In genomic region chr18:79912409-79912991, GRCh38 we compare ENCODE assay signal across 12 cellular contexts. TPM values are rescaled to one million over a fixed set of nuclear protein-coding genes. Genes with fewer than 3 reads are reported as not detected.
A peak's percentile ranks its signal among the peaks of the same experiment; 100 is the strongest.
DNase-seq lines count a peak whose midpoint lies in the region; ATAC-seq, FAIRE-seq and TF ChIP-seq lines count a peak whose summit lies in the region.
"Had no signal": no experiment of that assay in that cellular context is flagged by ENCODE, and none has a peak within 500 bp of the region (broad histone marks: within the 10 kb centered on the region; RNA-seq: fewer than 3 reads in every experiment).

No MANE protein-coding gene starts in this region.

- peak overlapping the region; percentile 16 for H3K4me3 Mint-ChIP-seq in CD8-positive, alpha-beta T cell

- peaks cover 43% of the 10 kb centered on the region for H3K4me1 ChIP-seq in CD8-positive, alpha-beta T cell (ENCODE audit: insufficient read depth, low read length)
- peaks cover 0 to 12% (median 6%) of the 10 kb centered on the region in 4 experiments; a peak in 5 of 7 replicates for H3K4me1 ChIP-seq in H1 (replicated peaks in 1 of 4; ENCODE audit: control insufficient read depth in 3 of 4, insufficient read depth in 4 of 4, low read length in 3 of 4)
- no peaks in the 10 kb centered on the region for H3K4me1 ChIP-seq in upper lobe of right lung
- H3K4me1 ChIP-seq: Caco-2 had no signal

- H3K9me3 Mint-ChIP-seq in CD8-positive, alpha-beta T cell, result no peaks in the 10 kb centered on the region

- no peak for TF ChIP-seq CTCF in CD8-positive, alpha-beta T cell (IDR thresholded peaks at IDR 0.05)
- TF ChIP-seq CTCF in H1 (IDR thresholded peaks at IDR 0.05; ENCODE audit: control extremely low read depth in 1 of 3, insufficient read depth in 1 of 3, low read depth in 1 of 3, low read length in 3 of 3), result no peak
- no peak for TF ChIP-seq CTCF in upper lobe of right lung (IDR thresholded peaks at IDR 0.05)

- peak overlapping the region; percentile 44; the same call in 1 of the 2 replicates for H2BK12ac ChIP-seq in H1 (ENCODE audit: low read depth, low read length)

- no peaks in the 10 kb centered on the region for H3K9me3 ChIP-seq in CD8-positive, alpha-beta T cell (ENCODE audit: low read length)
- H3K9me3 ChIP-seq in H1 (ENCODE audit: insufficient read depth in 2 of 2, low read depth in 1 of 2, low read length in 1 of 2), result no peaks in the 10 kb centered on the region
- H3K9me3 ChIP-seq in upper lobe of right lung, result no peaks in the 10 kb centered on the region
- H3K9me3 ChIP-seq: Caco-2 had no signal

- H4K8ac ChIP-seq in H1 (ENCODE audit: extremely low read depth, insufficient read depth, low read length), result no peak overlapping the region

- TF ChIP-seq POLR2A in H1 (IDR thresholded peaks at IDR 0.05; ENCODE audit: control extremely low read depth in 1 of 2, low read depth in 2 of 2, low read length in 2 of 2), result no peak

- H3K18ac ChIP-seq in H1 (ENCODE audit: extremely low read depth, low read length), result no peak overlapping the region

- no peak overlapping the region for H2AFZ ChIP-seq in H1 (ENCODE audit: low read length)

- H3K27ac Mint-ChIP-seq in CD8-positive, alpha-beta T cell, result peak overlapping the region; percentile 96

- H3K4me3 ChIP-seq in CD8-positive, alpha-beta T cell (ENCODE audit: low read depth, low read length), result no peak overlapping the region
- H3K4me3 ChIP-seq in H1 (ENCODE audit: extremely low read depth in 1 of 4, insufficient read depth in 2 of 4, low read depth in 3 of 4, low read length in 4 of 4), result no peak overlapping the region
- no peak overlapping the region for H3K4me3 ChIP-seq in upper lobe of right lung

- no peak overlapping the region for H2BK20ac ChIP-seq in H1 (ENCODE audit: low read length)

- H4K5ac ChIP-seq in H1 (ENCODE audit: insufficient read length, low read depth, low read length), result no peak overlapping the region

- WGBS in H1 (ENCODE audit: extremely low coverage in 1 of 2, insufficient coverage in 1 of 2, insufficient read length in 1 of 2, insufficient replicate concordance in 2 of 2, low coverage in 1 of 2, low lambda C conversion rate in 2 of 2, missing lambda C conversion rate in 1 of 2), 2 experiments, result 90% methylated on average over 19 of the region's 20 CpGs; no CpG with 5 or more reads in 1 of the 2 experiments

- no peak overlapping the region for H2BK5ac ChIP-seq in H1 (ENCODE audit: low read depth, low read length)

- H2BK120ac ChIP-seq in H1 (replicated peaks; ENCODE audit: low read depth, low read length), result no peak overlapping the region

- peaks cover 10% of the 10 kb centered on the region; the same call in 1 of the 2 replicates for H3K23me2 ChIP-seq in H1 (ENCODE audit: low read depth, low read length)

- H4K20me1 ChIP-seq in H1 (replicated peaks in 1 of 2; ENCODE audit: control insufficient read depth in 1 of 2, insufficient read depth in 2 of 2, low read length in 2 of 2), result peaks cover 2 to 4% of the 10 kb centered on the region in 2 experiments

- no peaks in the 10 kb centered on the region for H3K79me2 ChIP-seq in H1 (ENCODE audit: control insufficient read depth in 1 of 2, insufficient read depth in 2 of 2, low read length in 2 of 2)

- peak overlapping the region; percentile 51 for H3K27ac ChIP-seq in CD8-positive, alpha-beta T cell (ENCODE audit: low read depth, low read length)
- H3K27ac ChIP-seq in H1 (ENCODE audit: low read depth, low read length) (no peak overlapping the region), upper lobe of right lung (no peak overlapping the region)
- H3K27ac ChIP-seq: HL-60, VCaP had no signal

- no peak for TF ChIP-seq EP300 in H1 (IDR thresholded peaks at IDR 0.05; ENCODE audit: borderline replicate concordance in 1 of 2, low read depth in 2 of 2, low read length in 2 of 2)

- H3K27me3 ChIP-seq in CD8-positive, alpha-beta T cell (ENCODE audit: insufficient read depth, low read length), result no peaks in the 10 kb centered on the region
- H3K27me3 ChIP-seq in H1 (replicated peaks in 1 of 4; ENCODE audit: control insufficient read depth in 3 of 4, extremely low read depth in 1 of 4, insufficient read depth in 3 of 4, low read length in 3 of 4) (no peaks in the 10 kb centered on the region), upper lobe of right lung (no peaks in the 10 kb centered on the region)

- no peak overlapping the region for H2BK15ac ChIP-seq in H1 (ENCODE audit: low read length)

- no peak overlapping the region for H3K4ac ChIP-seq in H1 (replicated peaks; ENCODE audit: insufficient read length, low read depth, low read length)

- H2AK5ac ChIP-seq in H1 (ENCODE audit: low read depth, low read length), result no peak overlapping the region

- no peak overlapping the region for H3K56ac ChIP-seq in H1 (replicated peaks; ENCODE audit: insufficient read length, low read depth, low read length)

- DNase-seq in CD8-positive, alpha-beta T cell, result peak in 6 of 7 experiments; percentile 46 to 82 (median 60)
- DNase-seq in activated CD8-positive, alpha-beta memory T cell treated with anti-CD3 and anti-CD28 coated beads for 24 hours, result peak; percentile 71
- DNase-seq in H1 (ENCODE audit: low read depth in 1 of 2, low spot score in 2 of 2), result no peak
- peak in 30 of 56 donors; percentile 19 to 85 (median 43) for DNase-seq in nucleus accumbens (lab: John Stamatoyannopoulos, UW)
- no peak for DNase-seq in NCI-H2227 (lab: John Stamatoyannopoulos, UW; ENCODE audit: unreplicated experiment)
- DNase-seq in upper lobe of right lung, result no peak
- DNase-seq: Caco-2, NCI-H526 had no signal

- intact Hi-C loops in CD8-positive, alpha-beta T cell (cut with DNase I, micrococcal nuclease), result loop anchor here (2.0 to 10.0 kb wide), 5 partner anchors 38 to 235 kb away; partner anchors contain the start of genes CTDP1 (in 1 of the 2), RBFA (in 1 of the 2) and SLC66A2 (in 1 of the 2)
- intact Hi-C loops in upper lobe of right lung (cut with DNase I), result no loop called here

- H3K4me1 Mint-ChIP-seq in CD8-positive, alpha-beta T cell (ENCODE audit: low read depth), result peaks cover 33% of the 10 kb centered on the region

- peaks cover 41% of the 10 kb centered on the region for H3K36me3 Mint-ChIP-seq in CD8-positive, alpha-beta T cell

- ATAC-seq in CD8-positive, alpha-beta T cell, result peak; percentile 74
- no peak for ATAC-seq in upper lobe of right lung
- no peak for ATAC-seq in HG03175 (IDR thresholded peaks at IDR 0.05; ENCODE audit: unreplicated experiment)
- ATAC-seq in HG02973 (IDR thresholded peaks at IDR 0.05; ENCODE audit: unreplicated experiment), result no peak

- 0 out of 2 replicates have a peak, but pooled peaks cover 6% of the 10 kb centered on the region for H3K79me1 ChIP-seq in H1 (ENCODE audit: low read depth, low read length)

- H3K9ac ChIP-seq in H1 (replicated peaks in 1 of 4; ENCODE audit: extremely low read depth in 1 of 4, low read depth in 3 of 4, low read length in 3 of 4), result no peak overlapping the region; a peak in 1 of 7 replicates

- POLR2A ChIA-PET in CD8-positive, alpha-beta T cell (lab: Charles Lee), result interaction anchor here (0.6 to 1.0 kb wide), 3 partner anchors 39 to 107 kb away, joined by 3 to 4 read pairs (median 3); partner anchors contain the start of gene SLC66A2
- POLR2A ChIA-PET in H1 (lab: Charles Lee; ENCODE audit: partially characterized antibody), result no interaction called here

- H3K4me2 ChIP-seq in H1 (ENCODE audit: insufficient read depth in 1 of 2, low read depth in 2 of 2, low read length in 2 of 2), result no peak overlapping the region; a peak in 1 of 4 replicates

- no peak for TF ChIP-seq RAD21 in H1 (IDR thresholded peaks at IDR 0.05 in 1 of 2, conservative IDR thresholded peaks at IDR 0.05 in 1 of 2; ENCODE audit: low read depth in 2 of 2, low read length in 2 of 2)

- H3K27me3 Mint-ChIP-seq in CD8-positive, alpha-beta T cell (ENCODE audit: low read depth), result no peaks in the 10 kb centered on the region

- no peak overlapping the region for H4K91ac ChIP-seq in H1 (replicated peaks; ENCODE audit: insufficient read length, low read length)

- H3K36me3 ChIP-seq in CD8-positive, alpha-beta T cell (ENCODE audit: insufficient read depth, low read length), result no peaks in the 10 kb centered on the region
- H3K36me3 ChIP-seq in H1 (ENCODE audit: control insufficient read depth in 2 of 4, insufficient read depth in 4 of 4, low read length in 3 of 4) (no peaks in the 10 kb centered on the region), upper lobe of right lung (peaks cover 5% of the 10 kb centered on the region)

- FAIRE-seq in H1 (lab: Jason Lieb, UNC), result no peak

- no peak overlapping the region for H3K14ac ChIP-seq in H1 (ENCODE audit: insufficient read length)

- no peak overlapping the region for H3K23ac ChIP-seq in H1 (ENCODE audit: insufficient read length)

- CTCF ChIA-PET in CD8-positive, alpha-beta T cell (lab: Charles Lee), result interaction anchor here (1.0 kb wide), 1 partner anchor 49 kb away, joined by 3 read pairs; no protein-coding TSS in a partner anchor
- CTCF ChIA-PET in H1 (lab: Charles Lee; ENCODE audit: partially characterized antibody), result interaction anchor here (0.8 to 2.1 kb wide), 6 partner anchors 8 to 269 kb away, joined by 3 to 6 read pairs (median 4); partner anchors contain the start of gene KCNG2

TF ChIP-seq in H1, 55 proteins besides CTCF, POLR2A, EP300 and RAD21:
- TF ChIP-seq EGR1 (IDR thresholded peaks at IDR 0.05; ENCODE audit: borderline replicate concordance, low read depth, low read length) (peak; percentile 84), SAP30 (IDR thresholded peaks at IDR 0.05; ENCODE audit: insufficient read depth, insufficient replicate concordance, low read length) (no peak)

RNA-seq across cellular contexts. Expression of gene SLC66A2, which starts 39.0 kb away (rescaled TPM):
- total RNA-seq in CD8-positive, alpha-beta T cell, result 10 to 100 TPM; 50.0 to 53.4 TPM
- 11.6 and 15.0 TPM in 2 replicates for total RNA-seq in H1 (2021; fragmentation: NEBNext Ultra II Directional; extraction: Animal tissue kit (Norgen Biotek cat#: 25700))
- 18.9 and 27.7 TPM in 2 replicates for polyA plus RNA-seq in H1 (2011; rRNA removed)
- polyA plus RNA-seq in H1 (2011; cell fraction: cytosol; rRNA removed), result 19.7 TPM
- polyA plus RNA-seq in H1 (2011; cell fraction: nucleus; rRNA removed), result 43.4 TPM
- 12.3 to 18.5 TPM (median 17.5 TPM) in 4 replicates for polyA plus RNA-seq in H1 (2012, experiment 1 of 2)
- 14.0 TPM for polyA plus RNA-seq in H1 (2012, experiment 2 of 2)
- polyA plus RNA-seq in H1 (2013, experiment 1 of 2), result 8.8 TPM
- polyA plus RNA-seq in H1 (2013, experiment 2 of 2), result 9.4 TPM
- polyA minus RNA-seq in H1 (2011; rRNA and poly(A)+ RNA removed), result 6.2 and 9.1 TPM in 2 replicates
- 9.5 TPM for polyA minus RNA-seq in H1 (2011; cell fraction: cytosol; rRNA and poly(A)+ RNA removed)
- 12.7 TPM for polyA minus RNA-seq in H1 (2011; cell fraction: nucleus; rRNA and poly(A)+ RNA removed)
- total RNA-seq in upper lobe of right lung, result 59.5 TPM

RNA-seq across cellular contexts. Expression of gene HSBP1L1, which starts 51.9 kb away (rescaled TPM):
- total RNA-seq in CD8-positive, alpha-beta T cell, result 10 to 100 TPM; 19.0 to 20.4 TPM
- total RNA-seq in H1 (2021; fragmentation: NEBNext Ultra II Directional; extraction: Animal tissue kit (Norgen Biotek cat#: 25700)), result 0.69 and 1.0 TPM in 2 replicates
- polyA plus RNA-seq in H1 (2011; rRNA removed), result 1.3 and 1.4 TPM in 2 replicates
- polyA plus RNA-seq in H1 (2011; cell fraction: cytosol; rRNA removed), result 1.8 TPM
- polyA plus RNA-seq in H1 (2011; cell fraction: nucleus; rRNA removed), result 1.5 TPM
- polyA plus RNA-seq in H1 (2012, experiment 1 of 2), result 2.7 to 4.2 TPM (median 4.0 TPM) in 4 replicates
- 1.6 TPM for polyA plus RNA-seq in H1 (2012, experiment 2 of 2)
- 1.1 TPM for polyA plus RNA-seq in H1 (2013, experiment 1 of 2)
- polyA plus RNA-seq in H1 (2013, experiment 2 of 2), result 1.3 TPM
- 0.20 and 0.47 TPM in 2 replicates for polyA minus RNA-seq in H1 (2011; rRNA and poly(A)+ RNA removed)
- not detected for polyA minus RNA-seq in H1 (2011; cell fraction: cytosol; rRNA and poly(A)+ RNA removed)
- polyA minus RNA-seq in H1 (2011; cell fraction: nucleus; rRNA and poly(A)+ RNA removed), result 1.00 TPM
- 48.7 TPM for total RNA-seq in upper lobe of right lung

Comparison
In these comparisons a context has a peak if more than half of its experiments do, and no peak if none do; other contexts are left out.
1. DNase-seq: peak in CD8-positive, alpha-beta T cell (6 of 7), activated CD8-positive, alpha-beta memory T cell treated with anti-CD3 and anti-CD28 coated beads for 24 hours (single experiment) and nucleus accumbens (30 of 56); none in H1 (0 of 2), NCI-H2227 (single experiment) and upper lobe of right lung (single experiment).